Comparison of ENCODE assay signal across 16 cellular contexts in genomic region chr17:73369126-73369525, GRCh38. TPM values are rescaled to one million over a fixed set of nuclear protein-coding genes. Genes with fewer than 3 reads are reported as not detected.
DNase-seq lines count a peak whose midpoint lies in the region; ATAC-seq and TF ChIP-seq lines count a peak whose summit lies in the region.
"Had no signal": no experiment of that assay in that cellular context is flagged by ENCODE, and none has a peak within 500 bp of the region (broad histone marks: within the 10 kb centered on the region; RNA-seq: fewer than 3 reads in every experiment).

No MANE protein-coding gene starts in this region.

- no peaks in the 10 kb centered on the region for H3K36me3 Mint-ChIP-seq in endothelial cell (ENCODE audit: low read depth, unreplicated experiment)
- H3K36me3 Mint-ChIP-seq: activated CD8-positive, alpha-beta memory T cell treated with anti-CD3 and anti-CD28 coated beads, Interleukin-2, amount 10 ng/mL, durations not matched to agents 7 days and 5 days; activated naive CD8-positive, alpha-beta T cell; CD8-positive, alpha-beta memory T cell had no signal

- H3K4me1 Mint-ChIP-seq in endothelial cell (ENCODE audit: unreplicated experiment), result peaks cover 15% of the 10 kb centered on the region
- H3K4me1 Mint-ChIP-seq: activated CD4-positive, alpha-beta T cell treated with anti-CD3 and anti-CD28 coated beads, Interleukin-2, amount 10 ng/mL, durations not matched to agents 24 days and 14 days; activated CD8-positive, alpha-beta memory T cell treated with anti-CD3 and anti-CD28 coated beads, Interleukin-2, amount 10 ng/mL, durations not matched to agents 7 days and 5 days; CD8-positive, alpha-beta memory T cell had no signal

- H3K27me3 ChIP-seq in HL-60 (ENCODE audit: insufficient read depth, poor library complexity, severe bottlenecking) (no peaks in the 10 kb centered on the region), cardiac muscle cell (no peaks in the 10 kb centered on the region), osteoblast (ENCODE audit: insufficient read depth, low read length) (peaks cover 23% of the 10 kb centered on the region)
- H3K27me3 ChIP-seq: brain microvascular endothelial cell, tibial nerve had no signal

- TF ChIP-seq CTCF in HL-60 (IDR thresholded peaks at IDR 0.05; ENCODE audit: insufficient read depth, low read length), result no peak
- no peak for TF ChIP-seq CTCF in cardiac muscle cell (IDR thresholded peaks at IDR 0.05; ENCODE audit: low read depth, low read length)
- TF ChIP-seq CTCF in osteoblast (IDR thresholded peaks at IDR 0.05; ENCODE audit: extremely low read depth, low read depth, low read length), result no peak
- TF ChIP-seq CTCF in endothelial cell (IDR thresholded peaks at IDR 0.05; ENCODE audit: unreplicated experiment), result no peak

- no peak overlapping the region for H3K4me2 ChIP-seq in osteoblast (ENCODE audit: insufficient read depth, low read length)

- no peaks in the 10 kb centered on the region for H4K20me1 ChIP-seq in osteoblast (ENCODE audit: insufficient read depth, low read length)

- H3K27me3 Mint-ChIP-seq in endothelial cell (ENCODE audit: unreplicated experiment), result no peaks in the 10 kb centered on the region
- H3K27me3 Mint-ChIP-seq: activated naive CD8-positive, alpha-beta T cell had no signal

- H3K4me3 Mint-ChIP-seq in endothelial cell (ENCODE audit: unreplicated experiment), result no peak overlapping the region
- H3K4me3 Mint-ChIP-seq: activated CD4-positive, alpha-beta T cell treated with anti-CD3 and anti-CD28 coated beads, Interleukin-2, amount 10 ng/mL, durations not matched to agents 24 days and 14 days; activated CD8-positive, alpha-beta memory T cell treated with anti-CD3 and anti-CD28 coated beads, Interleukin-2, amount 10 ng/mL, durations not matched to agents 7 days and 5 days; activated naive CD8-positive, alpha-beta T cell; activated T-helper 1 cell treated with anti-CD3 and anti-CD28 coated beads, Interleukin-12 subunit alpha, Interleukin-12 subunit beta, Interleukin-2, Interleukin-4 antibody, amounts not matched to agents 30 ng/mL and 10 ng/mL and 1 ng/mL, durations not matched to agents 14 hours and 24 hours and 36 hours; CD8-positive, alpha-beta memory T cell had no signal

- H3K4me1 ChIP-seq in cardiac muscle cell (ENCODE audit: low read depth) (peaks cover 3% of the 10 kb centered on the region), osteoblast (ENCODE audit: insufficient read depth, low read length) (peaks cover 23% of the 10 kb centered on the region)

- no peaks in the 10 kb centered on the region for H3K9me3 Mint-ChIP-seq in endothelial cell (ENCODE audit: unreplicated experiment)
- H3K9me3 Mint-ChIP-seq: activated CD4-positive, alpha-beta T cell treated with anti-CD3 and anti-CD28 coated beads, Interleukin-2, amount 10 ng/mL, durations not matched to agents 24 days and 14 days; activated T-helper 1 cell treated with anti-CD3 and anti-CD28 coated beads, Interleukin-12 subunit alpha, Interleukin-12 subunit beta, Interleukin-2, Interleukin-4 antibody, amounts not matched to agents 30 ng/mL and 10 ng/mL and 1 ng/mL, durations not matched to agents 14 hours and 24 hours and 36 hours; CD8-positive, alpha-beta memory T cell had no signal

- DNase-seq in HL-60 (ENCODE audit: low read depth in 1 of 2, low spot score in 1 of 2) (peak in 1 of 2 experiments; percentile 70), cardiac muscle cell (ENCODE audit: low read depth in 1 of 2, low spot score in 1 of 2) (peak; percentile 41 to 60), retina (peak; percentile 53), osteoblast (ENCODE audit: insufficient read length, low spot score, missing footprints) (no peak), dedifferentiated amniotic fluid mesenchymal stem cell (ENCODE audit: extremely low spot score) (no peak), inferior parietal cortex (ENCODE audit: extremely low spot score) (no peak), endothelial cell (ENCODE audit: low spot score) (no peak)

- H3K36me3 ChIP-seq in cardiac muscle cell (no peaks in the 10 kb centered on the region), osteoblast (ENCODE audit: insufficient read depth, low read length) (no peaks in the 10 kb centered on the region)
- H3K36me3 ChIP-seq: brain microvascular endothelial cell, tibial nerve had no signal

- peak; percentile 15; the same call in 2 of the 3 replicates for ATAC-seq in SK-N-SH treated with all-trans-retinoic acid at 6 μM for 48 hours

- no peak overlapping the region for H3K27ac Mint-ChIP-seq in endothelial cell (ENCODE audit: unreplicated experiment)
- H3K27ac Mint-ChIP-seq: activated CD4-positive, alpha-beta T cell treated with anti-CD3 and anti-CD28 coated beads, Interleukin-2, amount 10 ng/mL, durations not matched to agents 24 days and 14 days; activated CD8-positive, alpha-beta memory T cell treated with anti-CD3 and anti-CD28 coated beads, Interleukin-2, amount 10 ng/mL, durations not matched to agents 7 days and 5 days; activated naive CD8-positive, alpha-beta T cell; activated T-helper 1 cell treated with anti-CD3 and anti-CD28 coated beads, Interleukin-12 subunit alpha, Interleukin-12 subunit beta, Interleukin-2, Interleukin-4 antibody, amounts not matched to agents 30 ng/mL and 10 ng/mL and 1 ng/mL, durations not matched to agents 14 hours and 24 hours and 36 hours; CD8-positive, alpha-beta memory T cell had no signal

- H3K9me3 ChIP-seq in cardiac muscle cell (ENCODE audit: low read depth) (no peaks in the 10 kb centered on the region), osteoblast (ENCODE audit: low read depth, low read length) (no peaks in the 10 kb centered on the region)
- H3K9me3 ChIP-seq: tibial nerve had no signal

- H3K79me2 ChIP-seq in osteoblast (ENCODE audit: insufficient read depth, low read length), result no peaks in the 10 kb centered on the region

- H3K4me3 ChIP-seq in HL-60 (replicated peaks; ENCODE audit: insufficient read depth, low read length) (no peak overlapping the region), cardiac muscle cell (no peak overlapping the region), osteoblast (ENCODE audit: insufficient read depth, low read length) (no peak overlapping the region)
- H3K4me3 ChIP-seq: tibial nerve had no signal

- H3K27ac ChIP-seq in HL-60 (replicated peaks) (peak overlapping the region; percentile 6; the same call in 1 of the 2 replicates), cardiac muscle cell (peak overlapping the region; percentile 70), osteoblast (ENCODE audit: low read depth, low read length) (no peak overlapping the region)
- H3K27ac ChIP-seq: brain microvascular endothelial cell, RWPE1 had no signal

- no peak overlapping the region for H2AFZ ChIP-seq in osteoblast (ENCODE audit: low read length)

TF ChIP-seq in SK-N-SH treated with all-trans-retinoic acid at 6 μM for 48 hours, 23 proteins besides CTCF, POLR2A, EP300 and RAD21:
- TF ChIP-seq ZC3H10 (CRISPR knock-in tag; IDR thresholded peaks at IDR 0.05) (no peak), OSR1 (CRISPR knock-in tag; IDR thresholded peaks at IDR 0.05) (no peak), TCF4 (CRISPR knock-in tag; IDR thresholded peaks at IDR 0.05; ENCODE audit: borderline replicate concordance) (peak; percentile 19; the same call in 1 of the 2 replicates), CSRNP3 (CRISPR knock-in tag; IDR thresholded peaks at IDR 0.05) (no peak), ESRRG (CRISPR knock-in tag; IDR thresholded peaks at IDR 0.05) (no peak)
TF ChIP-seq in SK-N-SH treated with all-trans-retinoic acid at 6 μM for 48 hours: peak in this region for 1.

RNA-seq across cellular contexts. Expression of gene CDC42EP4, which starts 57.3 kb away (rescaled TPM):
- total RNA-seq in cardiac muscle cell (18.9 and 24.9 TPM in 2 replicates), osteoblast (13.8 and 16.3 TPM in 2 replicates), endothelial cell (ENCODE audit: unreplicated experiment) (22.9 TPM)
- 17.9 and 24.4 TPM in 2 replicates for polyA plus RNA-seq in cardiac muscle cell

Comparison
In these comparisons a context has a peak if more than half of its experiments do, and no peak if none do; other contexts are left out.
1. DNase-seq: peak in cardiac muscle cell (2 of 2) and retina (single experiment); none in osteoblast (single experiment), dedifferentiated amniotic fluid mesenchymal stem cell (single experiment), inferior parietal cortex (single experiment) and endothelial cell (single experiment).